ENCODE assay signal across 8 cellular contexts in the genomic region with DNA sequence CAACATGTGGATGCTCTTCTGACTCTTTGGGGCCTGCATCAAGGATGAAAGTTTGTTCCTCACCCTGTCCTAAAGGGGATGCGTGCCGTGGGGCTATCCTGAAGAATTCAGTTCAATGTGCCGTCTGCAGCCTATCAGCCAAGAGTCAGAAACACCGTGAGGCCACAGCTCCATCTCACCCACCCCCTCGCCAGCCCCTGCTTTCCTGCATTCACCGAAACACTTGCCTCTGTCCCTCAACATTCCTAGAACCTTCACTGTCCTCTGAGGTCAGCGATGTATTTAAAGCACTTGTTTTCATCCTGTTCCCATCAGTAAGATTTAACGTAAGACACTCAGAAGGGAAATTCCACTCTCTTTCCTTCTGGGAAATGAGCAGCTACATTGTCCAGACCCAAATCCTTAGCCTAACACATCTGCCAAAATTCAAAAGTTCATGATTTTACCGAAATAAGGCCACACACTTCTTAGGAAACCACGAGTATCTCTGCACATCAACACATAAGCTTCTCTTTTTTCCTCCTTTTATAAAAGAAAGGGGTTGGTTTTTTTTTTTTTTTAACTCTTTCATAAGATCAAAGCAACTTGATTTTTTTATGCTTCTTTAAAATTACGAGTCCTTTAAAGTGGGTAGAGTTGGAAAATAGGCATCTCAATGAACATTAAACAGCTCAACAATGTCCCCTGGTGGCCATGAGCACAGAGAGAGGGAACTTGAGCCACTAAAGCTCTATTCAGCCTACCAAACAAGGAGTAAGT.
A peak's percentile ranks its signal among the peaks of the same experiment; 100 is the strongest.
DNase-seq lines count a peak whose midpoint lies in the region; FAIRE-seq and TF ChIP-seq lines count a peak whose summit lies in the region.

No MANE protein-coding gene starts in this region.

- no peaks in the 10 kb centered on the region for H3K36me3 ChIP-seq in skeletal muscle tissue (ENCODE audit: control insufficient read depth in 3 of 3, insufficient read depth in 3 of 3, low read length in 3 of 3)

- H3K4me1 ChIP-seq in skeletal muscle tissue (ENCODE audit: control insufficient read depth in 3 of 3, insufficient read depth in 3 of 3, low read length in 3 of 3): peaks cover 13 to 19% (median 17%) of the 10 kb centered on the region in 3 donors

- H3K27me3 ChIP-seq in skeletal muscle tissue (ENCODE audit: control insufficient read depth in 3 of 3, insufficient read depth in 3 of 3, low read length in 3 of 3): no peaks in the 10 kb centered on the region

- peak; percentile 73 for DNase-seq in A172 (ENCODE audit: low spot score)
- DNase-seq in GM12891 (ENCODE audit: insufficient read length, low spot score): no peak
- peak; percentile 60 for DNase-seq in LoVo (ENCODE audit: low spot score)
- peak in 4 of 5 experiments; percentile 29 to 75 (median 53) for DNase-seq in T-helper 2 cell
- DNase-seq in amygdala (lab: John Stamatoyannopoulos, UW): peak in 35 of 56 donors; percentile 3 to 80 (median 31)
- peak; percentile 58 to 65 for DNase-seq in hippocampal formation (lab: John Stamatoyannopoulos, UW)
- DNase-seq in GF-D8 (lab: John Stamatoyannopoulos, UW): no peak

- H3K9ac ChIP-seq in skeletal muscle tissue (ENCODE audit: low read depth in 1 of 3, low read length in 3 of 3): peak overlapping the region; percentile 10 to 54 (median 40)

- no peak for TF ChIP-seq POLR2A in GM12891 (IDR thresholded peaks at IDR 0.05; ENCODE audit: low read depth, low read length)

- peak overlapping the region in 2 of 3 donors; percentile 41 to 67 for H3K4me3 ChIP-seq in skeletal muscle tissue (ENCODE audit: low read length in 3 of 3)

- peak; percentile 87 for FAIRE-seq in GM12891 (lab: Jason Lieb, UNC)

- H3K27ac ChIP-seq in skeletal muscle tissue (ENCODE audit: low read depth, low read length): peak overlapping the region; percentile 80

- H3K9me3 ChIP-seq in skeletal muscle tissue (ENCODE audit: control insufficient read depth in 3 of 3, low read length in 3 of 3): no peaks in the 10 kb centered on the region

TF ChIP-seq in GM12891, 5 proteins besides CTCF, POLR2A, EP300 and RAD21:
- TF ChIP-seq SPI1 (IDR thresholded peaks at IDR 0.05; ENCODE audit: low read depth, low read length): no peak
- TF ChIP-seq PAX5 (IDR thresholded peaks at IDR 0.05; ENCODE audit: insufficient read depth, low read length, severe bottlenecking): no peak
- no peak for TF ChIP-seq TAF1 (IDR thresholded peaks at IDR 0.05; ENCODE audit: low read depth, low read length)
- TF ChIP-seq POU2F2 (IDR thresholded peaks at IDR 0.05; ENCODE audit: low read depth, low read length): no peak
- TF ChIP-seq POLR2AphosphoS5 (IDR thresholded peaks at IDR 0.05; ENCODE audit: low read depth, low read length): no peak

Comparison
In these comparisons a context has a peak if more than half of its experiments do, and no peak if none do; other contexts are left out.
1. DNase-seq: peak in A172 (single experiment), LoVo (single experiment), T-helper 2 cell (4 of 5), amygdala (35 of 56) and hippocampal formation (2 of 2); none in GM12891 (single experiment) and GF-D8 (single experiment).